ENCODE assay signal across 29 cellular contexts in genomic region chr7:66303454-66304160, GRCh38.
DNase-seq lines count a peak whose midpoint lies in the region; ATAC-seq, FAIRE-seq and TF ChIP-seq lines count a peak whose summit lies in the region.
"Had no signal": no experiment of that assay in that cellular context is flagged by ENCODE, and none has a peak within 500 bp of the region (broad histone marks: within the 10 kb centered on the region; RNA-seq: fewer than 3 reads in every experiment).

No MANE protein-coding gene starts in this region.

- intact Hi-C loops in endothelial cell of umbilical vein (cut with micrococcal nuclease): loop anchor here (1.0 kb wide), 1 partner anchor 190 kb away; no protein-coding TSS in a partner anchor

- H3K9me2 ChIP-seq in GM23338 (ENCODE audit: insufficient read depth): no peaks in the 10 kb centered on the region

- H3K9me3 ChIP-seq in endothelial cell of umbilical vein (replicated peaks; ENCODE audit: control insufficient read depth, insufficient read depth, low read length): no peaks in the 10 kb centered on the region
- H3K9me3 ChIP-seq: neutrophil, prostate gland had no signal

- H3K4me1 Mint-ChIP-seq in GM23338 (peaks cover 21% of the 10 kb centered on the region), nephron progenitor cell (peaks cover 30% of the 10 kb centered on the region)
- no peaks in the 10 kb centered on the region for H3K4me1 Mint-ChIP-seq in activated CD8-positive, alpha-beta memory T cell treated with anti-CD3 and anti-CD28 coated beads, Interleukin-2, amount 10 ng/mL, durations not matched to agents 7 days and 5 days
- H3K4me1 Mint-ChIP-seq: B cell had no signal

- dilution Hi-C loops in endothelial cell of umbilical vein (cut with MboI; ENCODE audit: extremely low pct_ligation_motif_present, low sequenced_read_pairs): no loop called here

- no peak overlapping the region for H2AFZ ChIP-seq in GM23338
- H2AFZ ChIP-seq in endothelial cell of umbilical vein (ENCODE audit: low read depth, low read length): no peak overlapping the region

- POLR2A ChIA-PET in endothelial cell of umbilical vein (lab: Charles Lee): no interaction called here

- peak overlapping the region; percentile 52 for H3K27ac Mint-ChIP-seq in GM23338
- peak overlapping the region; percentile 14 for H3K27ac Mint-ChIP-seq in nephron progenitor cell
- no peak overlapping the region for H3K27ac Mint-ChIP-seq in activated CD8-positive, alpha-beta memory T cell treated with anti-CD3 and anti-CD28 coated beads, Interleukin-2, amount 10 ng/mL, durations not matched to agents 7 days and 5 days
- H3K27ac Mint-ChIP-seq: B cell; memory B cell; stimulated activated naive CD8-positive, alpha-beta T cell treated with anti-CD3 and anti-CD28 coated beads, Interleukin-15, Interleukin-2, amounts not matched to agents 100 ng/mL and 50 ng/mL, for 24 hours had no signal

- H3K36me3 ChIP-seq in GM23338 (ENCODE audit: insufficient read depth) (no peaks in the 10 kb centered on the region), endothelial cell of umbilical vein (ENCODE audit: control insufficient read depth in 2 of 2, extremely low read depth in 1 of 2, insufficient read depth in 2 of 2, low read length in 2 of 2) (no peaks in the 10 kb centered on the region)
- H3K36me3 ChIP-seq: brain microvascular endothelial cell, heart right ventricle, neutrophil, prostate gland, sigmoid colon, WERI-Rb-1 had no signal

- H3K27ac ChIP-seq in GM23338 (ENCODE audit: low read depth) (no peak overlapping the region), endothelial cell of umbilical vein (ENCODE audit: insufficient read depth, low read depth, low read length) (peak overlapping the region; percentile 94)
- H3K27ac ChIP-seq: brain microvascular endothelial cell, neutrophil, prostate gland, sigmoid colon, tibial nerve, WERI-Rb-1 had no signal

- H3K36me3 Mint-ChIP-seq in GM23338 (ENCODE audit: low read depth) (peaks cover 5% of the 10 kb centered on the region; the same call in 2 of the 3 replicates), nephron progenitor cell (ENCODE audit: low read depth) (peaks cover 20% of the 10 kb centered on the region)
- H3K36me3 Mint-ChIP-seq in activated CD8-positive, alpha-beta memory T cell treated with anti-CD3 and anti-CD28 coated beads, Interleukin-2, amount 10 ng/mL, durations not matched to agents 7 days and 5 days: no peaks in the 10 kb centered on the region

- no peaks in the 10 kb centered on the region for H3F3A ChIP-seq in GM23338 (replicated peaks; ENCODE audit: low read depth)

- FAIRE-seq in endothelial cell of umbilical vein (lab: Jason Lieb, UNC): no peak
- FAIRE-seq: G401.6 had no signal

- H3K9me3 Mint-ChIP-seq in GM23338 (peaks cover 6% of the 10 kb centered on the region; the same call in 2 of the 3 replicates), nephron progenitor cell (peaks cover 17% of the 10 kb centered on the region)
- peaks cover 2% of the 10 kb centered on the region for H3K9me3 Mint-ChIP-seq in activated CD8-positive, alpha-beta memory T cell treated with anti-CD3 and anti-CD28 coated beads, Interleukin-2, amount 10 ng/mL, durations not matched to agents 7 days and 5 days (ENCODE audit: low read depth)

- no peak overlapping the region for H3K4me3 Mint-ChIP-seq in GM23338
- H3K4me3 Mint-ChIP-seq in nephron progenitor cell: no peak overlapping the region
- no peak overlapping the region for H3K4me3 Mint-ChIP-seq in activated CD8-positive, alpha-beta memory T cell treated with anti-CD3 and anti-CD28 coated beads, Interleukin-2, amount 10 ng/mL, durations not matched to agents 7 days and 5 days
- H3K4me3 Mint-ChIP-seq: B cell; memory B cell; stimulated activated naive CD8-positive, alpha-beta T cell treated with anti-CD3 and anti-CD28 coated beads, Interleukin-15, Interleukin-2, amounts not matched to agents 100 ng/mL and 50 ng/mL, for 24 hours had no signal

- H3K4me1 ChIP-seq in GM23338 (ENCODE audit: insufficient read depth): peaks cover 25% of the 10 kb centered on the region
- peaks cover 47% of the 10 kb centered on the region for H3K4me1 ChIP-seq in endothelial cell of umbilical vein (ENCODE audit: control insufficient read depth, extremely low read depth, insufficient read depth, low read length)
- H3K4me1 ChIP-seq: prostate gland, tibial nerve had no signal

- CTCF ChIA-PET in endothelial cell of umbilical vein (lab: Charles Lee): interaction anchor here (1.3 to 2.3 kb wide), 5 partner anchors 10 to 110 kb away, joined by 4 to 8 read pairs (median 5); partner anchors contain the start of gene TPST1
- CTCF ChIA-PET in activated CD8-positive, alpha-beta memory T cell treated with anti-CD3 and anti-CD28 coated beads, Interleukin-2, amount 10 ng/mL, durations not matched to agents 7 days and 5 days (lab: Charles Lee): no interaction called here

- H4K20me1 ChIP-seq in GM23338 (replicated peaks; ENCODE audit: insufficient read depth): no peaks in the 10 kb centered on the region; the same call in 1 of the 2 replicates
- H4K20me1 ChIP-seq in endothelial cell of umbilical vein (replicated peaks; ENCODE audit: control insufficient read depth, extremely low read depth, insufficient read depth, low read length): no peaks in the 10 kb centered on the region

- H3K27me3 ChIP-seq in GM23338 (ENCODE audit: insufficient read depth) (no peaks in the 10 kb centered on the region), endothelial cell of umbilical vein (ENCODE audit: control insufficient read depth in 2 of 2, insufficient read depth in 2 of 2, low read length in 2 of 2) (no peaks in the 10 kb centered on the region)
- H3K27me3 ChIP-seq: brain microvascular endothelial cell, heart right ventricle, neutrophil, sigmoid colon, tibial nerve had no signal

- BruUV-seq in endothelial cell of umbilical vein (replicated peaks; lab: Mats Ljungman, UMichigan): no TSS peak

- H3K4me2 ChIP-seq in GM23338 (no peak overlapping the region), endothelial cell of umbilical vein (ENCODE audit: insufficient read depth, low read length) (no peak overlapping the region)

- no peak overlapping the region for H3K9ac ChIP-seq in endothelial cell of umbilical vein (replicated peaks; ENCODE audit: extremely low read depth, insufficient read depth, low read length)

- no peak for DNase-seq in GM23338 (ENCODE audit: low spot score)
- DNase-seq in NCI-H526 treated with DMSO at 0.1 percent for 48 hours (lab: John Stamatoyannopoulos, UW): peak; percentile 56
- no peak for DNase-seq in endothelial cell of umbilical vein (ENCODE audit: low read depth, low spot score)
- no peak for DNase-seq in nephron progenitor cell
- no peak for DNase-seq in midbrain (lab: John Stamatoyannopoulos, UW)
- DNase-seq in activated naive CD4-positive, alpha-beta T cell treated with anti-CD3 and anti-CD28 coated beads, Interleukin-2, amount 50 U/mL, for 16 hours: no peak
- no peak for DNase-seq in activated CD8-positive, alpha-beta memory T cell treated with anti-CD3 and anti-CD28 coated beads, Interleukin-2, amount 10 ng/mL, durations not matched to agents 7 days and 5 days
- DNase-seq in stimulated activated CD4-positive, alpha-beta T cell treated with anti-CD3 and anti-CD28 coated beads, Interleukin-2, amount 100 ng/mL, for 48 hours: no peak
- DNase-seq: activated naive CD4-positive, alpha-beta T cell treated with Interleukin-2 at 50 U/mL for 16 hours; brain microvascular endothelial cell; DMS153; erythroblast; foreskin melanocyte; H7; heart right ventricle; KBM-7; left cardiac atrium; NCI-H1417 treated with DMSO at 0.1 percent for 48 hours; NCI-H446; SIG-M5; sigmoid colon; WERI-Rb-1 had no signal

- no peaks in the 10 kb centered on the region for H3K79me2 ChIP-seq in GM23338 (replicated peaks; ENCODE audit: insufficient read depth)
- no peaks in the 10 kb centered on the region for H3K79me2 ChIP-seq in endothelial cell of umbilical vein (ENCODE audit: control insufficient read depth, insufficient read depth, low read length)

- no peak for TF ChIP-seq POLR2A in endothelial cell of umbilical vein (IDR thresholded peaks at IDR 0.05; ENCODE audit: low read depth, low read length)

- H3K4me3 ChIP-seq in GM23338 (no peak overlapping the region), endothelial cell of umbilical vein (replicated peaks in 1 of 3; ENCODE audit: insufficient read depth in 1 of 3, low read depth in 1 of 3, low read length in 3 of 3) (no peak overlapping the region)
- H3K4me3 ChIP-seq: heart right ventricle, prostate gland, sigmoid colon, tibial nerve had no signal

- no peak for ATAC-seq in GM23338
- ATAC-seq in activated CD8-positive, alpha-beta memory T cell treated with anti-CD3 and anti-CD28 coated beads, Interleukin-2, amount 10 ng/mL, durations not matched to agents 7 days and 5 days: no peak
- ATAC-seq: left cardiac atrium had no signal

- no peak for TF ChIP-seq CTCF in GM23338 (conservative IDR thresholded peaks at IDR 0.05; ENCODE audit: low read depth in 2 of 2)
- TF ChIP-seq CTCF in endothelial cell of umbilical vein (IDR thresholded peaks at IDR 0.05; ENCODE audit: extremely low read depth in 1 of 2, insufficient read depth in 1 of 2, low read depth in 1 of 2, low read length in 2 of 2): no peak
- no peak for TF ChIP-seq CTCF in nephron progenitor cell (IDR thresholded peaks at IDR 0.05)

- no peaks in the 10 kb centered on the region for H3K9me1 ChIP-seq in endothelial cell of umbilical vein (replicated peaks; ENCODE audit: control insufficient read depth, extremely low read depth, insufficient read depth, low read length)

- H3K27me3 Mint-ChIP-seq in GM23338 (ENCODE audit: insufficient read depth, low read depth, poor library complexity) (peaks cover 2% of the 10 kb centered on the region), nephron progenitor cell (ENCODE audit: low read depth, poor library complexity) (no peaks in the 10 kb centered on the region)
- H3K27me3 Mint-ChIP-seq in activated CD8-positive, alpha-beta memory T cell treated with anti-CD3 and anti-CD28 coated beads, Interleukin-2, amount 10 ng/mL, durations not matched to agents 7 days and 5 days: peaks cover 11% of the 10 kb centered on the region
- H3K27me3 Mint-ChIP-seq: B cell; stimulated activated naive CD8-positive, alpha-beta T cell treated with anti-CD3 and anti-CD28 coated beads, Interleukin-15, Interleukin-2, amounts not matched to agents 100 ng/mL and 50 ng/mL, for 24 hours had no signal

TF ChIP-seq in GM23338, 12 proteins besides CTCF, POLR2A, EP300 and RAD21 (continues in another document):
- TF ChIP-seq STAT1 (IDR thresholded peaks at IDR 0.05; ENCODE audit: unreplicated experiment) (no peak), ZNF114 (CRISPR knock-in tag; IDR thresholded peaks at IDR 0.05) (no peak), ZNF331 (CRISPR knock-in tag; IDR thresholded peaks at IDR 0.05; ENCODE audit: low read depth) (no peak)

TF ChIP-seq in endothelial cell of umbilical vein, 7 proteins besides CTCF, POLR2A, EP300 and RAD21 (continues in another document):
- TF ChIP-seq FOS (IDR thresholded peaks at IDR 0.05; ENCODE audit: borderline replicate concordance, insufficient read depth, low read length): no peak
- no peak for TF ChIP-seq MAX (IDR thresholded peaks at IDR 0.05; ENCODE audit: insufficient read depth, insufficient read length)
- no peak for TF ChIP-seq POLR2AphosphoS5 (IDR thresholded peaks at IDR 0.05; ENCODE audit: insufficient read depth, low read depth, low read length)
